10 cellular contexts compared by ENCODE assay signal in genomic region chr14:61700104-61700886, GRCh38. TPM values are rescaled to one million over a fixed set of nuclear protein-coding genes. Genes with fewer than 3 reads are reported as not detected.
A peak's percentile ranks its signal among the peaks of the same experiment; 100 is the strongest.
DNase-seq lines count a peak whose midpoint lies in the region; ATAC-seq and TF ChIP-seq lines count a peak whose summit lies in the region.
"Had no signal": no experiment of that assay in that cellular context is flagged by ENCODE, and none has a peak within 500 bp of the region (broad histone marks: within the 10 kb centered on the region; RNA-seq: fewer than 3 reads in every experiment).

No MANE protein-coding gene starts in this region.

- H4K20me1 ChIP-seq in fibroblast of lung (ENCODE audit: control insufficient read depth, extremely low read depth, insufficient read depth, low read length), result peaks cover 5% of the 10 kb centered on the region

- peak overlapping the region; percentile 16 to 98 (median 56) for H3K4me3 ChIP-seq in fibroblast of lung (replicated peaks in 1 of 4; ENCODE audit: control extremely low read depth in 1 of 4, insufficient read depth in 1 of 4, low read depth in 3 of 4, low read length in 4 of 4)

- POLR2A ChIA-PET in RWPE1 (lab: Yijun Ruan, JAX; ENCODE audit: low non-redundant PET), result no interaction called here

- H3K4me1 ChIP-seq in fibroblast of lung (ENCODE audit: control insufficient read depth, extremely low read depth, insufficient read depth, low read length), result peaks cover 4% of the 10 kb centered on the region

- peaks cover 1% of the 10 kb centered on the region for H3K36me3 ChIP-seq in fibroblast of lung (ENCODE audit: control insufficient read depth, insufficient read depth, low read length)
- H3K36me3 ChIP-seq: heart right ventricle had no signal

- H3K4me1 Mint-ChIP-seq in activated T-cell treated with anti-CD3 and anti-CD28 coated beads, Interleukin-2, amount 50 U/mL, for 24 hours (ENCODE audit: low read depth), result peaks cover 63% of the 10 kb centered on the region
- peaks cover 47% of the 10 kb centered on the region for H3K4me1 Mint-ChIP-seq in T-helper 17 cell
- peaks cover 55% of the 10 kb centered on the region for H3K4me1 Mint-ChIP-seq in stimulated activated memory B cell treated with anti-CD40 and anti-IgM and Interleukin-4, amounts not matched to agents 10 μg/mL and 1 μg/mL and 100 μg/mL, for 72 hours

- peak overlapping the region; percentile 79 for H3K27ac Mint-ChIP-seq in activated T-cell treated with anti-CD3 and anti-CD28 coated beads, Interleukin-2, amount 50 U/mL, for 24 hours
- peak overlapping the region; percentile 96 for H3K27ac Mint-ChIP-seq in T-helper 17 cell
- H3K27ac Mint-ChIP-seq in stimulated activated memory B cell treated with anti-CD40 and anti-IgM and Interleukin-4, amounts not matched to agents 10 μg/mL and 1 μg/mL and 100 μg/mL, for 72 hours, result peak overlapping the region; percentile 6

- TF ChIP-seq CTCF in fibroblast of lung (conservative IDR thresholded peaks at IDR 0.05 in 1 of 2, IDR thresholded peaks at IDR 0.05 in 1 of 2; ENCODE audit: low read depth in 1 of 2, low read length in 2 of 2) (no peak), RWPE1 (conservative IDR thresholded peaks at IDR 0.05; ENCODE audit: low read depth) (no peak)

- H3K4me2 ChIP-seq in fibroblast of lung (ENCODE audit: extremely low read depth, insufficient read depth, low read length), result peak overlapping the region; percentile 87

- H3K9me3 ChIP-seq in T-helper 17 cell (ENCODE audit: control insufficient read depth, low read length, poor library complexity, severe bottlenecking) (no peaks in the 10 kb centered on the region), fibroblast of lung (ENCODE audit: control insufficient read depth, insufficient read depth, low read depth, low read length) (no peaks in the 10 kb centered on the region)
- H3K9me3 ChIP-seq: heart right ventricle had no signal

- H3K27ac ChIP-seq in fibroblast of lung (ENCODE audit: insufficient read depth, low read length) (no peak overlapping the region), RWPE1 (no peak overlapping the region)

- CTCF ChIA-PET in RWPE1 (lab: Yijun Ruan, JAX), result interaction anchor here (0.6 to 0.8 kb wide), 2 partner anchors 31 to 32 kb away, joined by 4 to 6 read pairs; no protein-coding TSS in a partner anchor

- H3K36me3 Mint-ChIP-seq in activated T-cell treated with anti-CD3 and anti-CD28 coated beads, Interleukin-2, amount 50 U/mL, for 24 hours (ENCODE audit: low read depth), result peaks cover 87% of the 10 kb centered on the region
- H3K36me3 Mint-ChIP-seq in T-helper 17 cell (ENCODE audit: low read depth), result no peaks in the 10 kb centered on the region
- H3K36me3 Mint-ChIP-seq in stimulated activated memory B cell treated with anti-CD40 and anti-IgM and Interleukin-4, amounts not matched to agents 10 μg/mL and 1 μg/mL and 100 μg/mL, for 72 hours, result peaks cover 15% of the 10 kb centered on the region

- no peaks in the 10 kb centered on the region for H3K9me3 Mint-ChIP-seq in activated T-cell treated with anti-CD3 and anti-CD28 coated beads, Interleukin-2, amount 50 U/mL, for 24 hours
- H3K9me3 Mint-ChIP-seq in stimulated activated memory B cell treated with anti-CD40 and anti-IgM and Interleukin-4, amounts not matched to agents 10 μg/mL and 1 μg/mL and 100 μg/mL, for 72 hours, result no peaks in the 10 kb centered on the region

- H3K27me3 Mint-ChIP-seq in activated T-cell treated with anti-CD3 and anti-CD28 coated beads, Interleukin-2, amount 50 U/mL, for 24 hours, result no peaks in the 10 kb centered on the region
- H3K27me3 Mint-ChIP-seq in T-helper 17 cell, result no peaks in the 10 kb centered on the region
- no peaks in the 10 kb centered on the region for H3K27me3 Mint-ChIP-seq in stimulated activated memory B cell treated with anti-CD40 and anti-IgM and Interleukin-4, amounts not matched to agents 10 μg/mL and 1 μg/mL and 100 μg/mL, for 72 hours

- H2AFZ ChIP-seq in fibroblast of lung (ENCODE audit: low read length), result no peak overlapping the region

- peak overlapping the region; percentile 93 for H3K4me3 Mint-ChIP-seq in activated T-cell treated with anti-CD3 and anti-CD28 coated beads, Interleukin-2, amount 50 U/mL, for 24 hours
- H3K4me3 Mint-ChIP-seq in T-helper 17 cell, result peak overlapping the region; percentile 28
- H3K4me3 Mint-ChIP-seq in stimulated activated memory B cell treated with anti-CD40 and anti-IgM and Interleukin-4, amounts not matched to agents 10 μg/mL and 1 μg/mL and 100 μg/mL, for 72 hours, result peak overlapping the region; percentile 38

- no peak for ATAC-seq in T-helper 17 cell
- ATAC-seq in stimulated activated memory B cell treated with anti-CD40 and anti-IgM and Interleukin-4, amounts not matched to agents 10 μg/mL and 1 μg/mL and 100 μg/mL, for 72 hours, result no peak
- ATAC-seq: heart right ventricle had no signal

- no peak overlapping the region for H3K9ac ChIP-seq in fibroblast of lung (ENCODE audit: insufficient read depth, low read length)

- no peak for DNase-seq in activated T-cell treated with anti-CD3 and anti-CD28 coated beads, Interleukin-2, amount 50 U/mL, for 24 hours
- DNase-seq in activated T-cell treated with anti-CD3 and anti-CD28 coated beads for 4 hours, result no peak
- DNase-seq in T-helper 17 cell, result no peak
- no peak for DNase-seq in fibroblast of lung (ENCODE audit: low read depth in 2 of 2)
- DNase-seq in RWPE1 (ENCODE audit: low spot score), result no peak
- DNase-seq in HCEC 1CT, result no peak
- DNase-seq in middle frontal gyrus (ENCODE audit: extremely low spot score, low spot score), result no peak
- DNase-seq: heart right ventricle, occipital lobe had no signal

- no peaks in the 10 kb centered on the region for H3K27me3 ChIP-seq in fibroblast of lung (ENCODE audit: control insufficient read depth, insufficient read depth, low read length)
- H3K27me3 ChIP-seq: heart right ventricle had no signal

- peaks cover 99% of the 10 kb centered on the region for H3K79me2 ChIP-seq in fibroblast of lung (ENCODE audit: control insufficient read depth, insufficient read depth, low read length)

RNA-seq across cellular contexts. Expression of gene HIF1A, which starts 5.0 kb away (rescaled TPM):
- total RNA-seq in T-helper 17 cell (100 to 1,000 TPM; 175 to 204 TPM), fibroblast of lung (216 and 332 TPM in 2 replicates)
- 216 and 407 TPM in 2 replicates for polyA plus RNA-seq in fibroblast of lung
- 128 and 309 TPM in 2 replicates for polyA plus RNA-seq in fibroblast of lung (2012)
- 45.1 and 68.8 TPM in 2 replicates for polyA minus RNA-seq in fibroblast of lung (ENCODE audit: low replicate concordance)

Comparison
In these comparisons a context has a peak if more than half of its experiments do, and no peak if none do; other contexts are left out.
1. H3K27ac Mint-ChIP-seq: peak in every context shown above with its lines; median percentile 96 in T-helper 17 cell; 79 in activated T-cell treated with anti-CD3 and anti-CD28 coated beads, Interleukin-2, amount 50 U/mL, for 24 hours; 6 in stimulated activated memory B cell treated with anti-CD40 and anti-IgM and Interleukin-4, amounts not matched to agents 10 μg/mL and 1 μg/mL and 100 μg/mL, for 72 hours.
2. H3K4me3 Mint-ChIP-seq: peak in every context shown above with its lines; median percentile 93 in activated T-cell treated with anti-CD3 and anti-CD28 coated beads, Interleukin-2, amount 50 U/mL, for 24 hours; 38 in stimulated activated memory B cell treated with anti-CD40 and anti-IgM and Interleukin-4, amounts not matched to agents 10 μg/mL and 1 μg/mL and 100 μg/mL, for 72 hours; 28 in T-helper 17 cell.